In the genomic region with DNA sequence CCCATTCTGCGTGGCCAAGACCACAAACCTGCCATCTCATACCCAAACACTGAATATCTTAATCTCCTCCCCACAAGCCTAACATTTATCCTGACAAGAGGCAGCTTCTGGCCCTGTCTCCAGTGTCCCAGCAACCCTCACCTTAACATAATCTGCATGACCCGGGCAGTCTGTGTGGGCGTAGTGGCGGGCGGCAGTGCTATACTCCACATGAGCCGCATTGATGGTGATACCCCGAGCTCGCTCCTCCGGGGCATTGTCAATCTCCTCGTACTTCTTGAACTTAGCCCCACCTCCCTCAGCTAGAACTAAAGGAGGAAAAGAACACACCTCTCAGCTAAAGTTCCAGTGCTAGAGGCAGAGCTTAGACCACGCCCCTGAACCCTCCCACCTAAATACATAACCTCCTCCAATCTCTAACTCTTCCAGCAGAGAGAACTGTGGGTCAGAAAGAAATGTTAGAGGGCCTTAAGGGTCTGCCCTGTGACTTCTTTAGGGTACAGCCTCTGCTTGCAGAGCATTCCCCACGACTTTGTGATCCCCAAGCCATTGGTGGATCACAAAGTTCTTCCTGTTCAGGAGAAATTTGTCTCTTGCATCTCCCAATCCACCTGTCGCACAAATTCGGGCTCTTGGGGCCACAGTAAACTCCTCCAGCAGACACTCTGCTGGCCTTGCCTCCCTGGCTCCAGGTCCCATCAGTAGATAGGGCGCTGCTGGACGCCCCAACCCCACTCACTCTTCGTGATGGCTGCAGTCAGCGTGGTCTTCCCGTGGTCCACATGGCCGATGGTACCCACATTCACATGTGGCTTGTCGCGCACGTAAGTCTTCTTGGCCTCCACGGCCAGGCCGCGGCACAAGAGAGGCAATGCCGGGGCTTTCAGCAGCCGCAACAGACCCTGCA, we compare ENCODE assay signal across 1 cellular context.
TF ChIP-seq lines count a peak whose summit lies in the region.

No MANE protein-coding gene starts in this region.

TF ChIP-seq in K562, 482 proteins besides CTCF, POLR2A, EP300 and RAD21:
- TF ChIP-seq ZC3H8 (IDR thresholded peaks at IDR 0.05) (no peak), DIDO1 (tag; IDR thresholded peaks at IDR 0.05; ENCODE audit: low read depth) (no peak), JUN (IDR thresholded peaks at IDR 0.05; ENCODE audit: borderline replicate concordance, low read depth, low read length) (no peak), JUN (CRISPR knock-in tag; IDR thresholded peaks at IDR 0.05; ENCODE audit: borderline replicate concordance) (no peak), EGR1 (conservative IDR thresholded peaks at IDR 0.05) (peak; percentile 84), CBFA2T3 (IDR thresholded peaks at IDR 0.05) (peak; percentile 18; the same call in 1 of the 2 replicates), BRD4 (IDR thresholded peaks at IDR 0.05) (no peak), GTF2F1 (IDR thresholded peaks at IDR 0.05; ENCODE audit: low read depth, low read length) (no peak), KHSRP (IDR thresholded peaks at IDR 0.05) (no peak), TEAD4 (IDR thresholded peaks at IDR 0.05; ENCODE audit: low read length) (no peak), TEAD4 (CRISPR knock-in tag; IDR thresholded peaks at IDR 0.05; ENCODE audit: borderline replicate concordance) (no peak), MYC (IDR thresholded peaks at IDR 0.05; ENCODE audit: low read depth, low read length) (no peak), MYC (CRISPR knock-in tag; IDR thresholded peaks at IDR 0.05; ENCODE audit: borderline replicate concordance, low read depth) (0 out of 2 replicates have a peak, but pooled peaks have one; percentile 83), SLC30A9 (CRISPR knock-in tag; IDR thresholded peaks at IDR 0.05) (no peak), RFX1 (IDR thresholded peaks at IDR 0.05) (no peak), ZNF212 (CRISPR knock-in tag; IDR thresholded peaks at IDR 0.05) (no peak), PCBP1 (IDR thresholded peaks at IDR 0.05; ENCODE audit: low read depth, low read length, poor library complexity, severe bottlenecking) (no peak), FOXJ2 (tag; IDR thresholded peaks at IDR 0.05) (no peak), NCOA4 (IDR thresholded peaks at IDR 0.05; ENCODE audit: partially characterized antibody) (no peak), ZNF79 (CRISPR knock-in tag; IDR thresholded peaks at IDR 0.05; ENCODE audit: low read depth) (no peak)
- TF ChIP-seq, protein P1, sequence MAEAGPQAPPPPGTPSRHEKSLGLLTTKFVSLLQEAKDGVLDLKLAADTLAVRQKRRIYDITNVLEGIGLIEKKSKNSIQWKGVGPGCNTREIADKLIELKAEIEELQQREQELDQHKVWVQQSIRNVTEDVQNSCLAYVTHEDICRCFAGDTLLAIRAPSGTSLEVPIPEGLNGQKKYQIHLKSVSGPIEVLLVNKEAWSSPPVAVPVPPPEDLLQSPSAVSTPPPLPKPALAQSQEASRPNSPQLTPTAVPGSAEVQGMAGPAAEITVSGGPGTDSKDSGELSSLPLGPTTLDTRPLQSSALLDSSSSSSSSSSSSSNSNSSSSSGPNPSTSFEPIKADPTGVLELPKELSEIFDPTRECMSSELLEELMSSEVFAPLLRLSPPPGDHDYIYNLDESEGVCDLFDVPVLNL (CRISPR knock-in tag; IDR thresholded peaks at IDR 0.05; ENCODE audit: low read depth) = 0 out of 2 replicates have a peak, but pooled peaks have one; percentile 39
- TF ChIP-seq, protein P2, sequence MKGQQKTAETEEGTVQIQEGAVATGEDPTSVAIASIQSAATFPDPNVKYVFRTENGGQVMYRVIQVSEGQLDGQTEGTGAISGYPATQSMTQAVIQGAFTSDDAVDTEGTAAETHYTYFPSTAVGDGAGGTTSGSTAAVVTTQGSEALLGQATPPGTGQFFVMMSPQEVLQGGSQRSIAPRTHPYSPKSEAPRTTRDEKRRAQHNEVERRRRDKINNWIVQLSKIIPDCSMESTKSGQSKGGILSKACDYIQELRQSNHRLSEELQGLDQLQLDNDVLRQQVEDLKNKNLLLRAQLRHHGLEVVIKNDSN (CRISPR knock-in tag; IDR thresholded peaks at IDR 0.05) = no peak
- TF ChIP-seq, protein P3, sequence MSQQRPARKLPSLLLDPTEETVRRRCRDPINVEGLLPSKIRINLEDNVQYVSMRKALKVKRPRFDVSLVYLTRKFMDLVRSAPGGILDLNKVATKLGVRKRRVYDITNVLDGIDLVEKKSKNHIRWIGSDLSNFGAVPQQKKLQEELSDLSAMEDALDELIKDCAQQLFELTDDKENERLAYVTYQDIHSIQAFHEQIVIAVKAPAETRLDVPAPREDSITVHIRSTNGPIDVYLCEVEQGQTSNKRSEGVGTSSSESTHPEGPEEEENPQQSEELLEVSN (IDR thresholded peaks at IDR 0.05; ENCODE audit: borderline replicate concordance in 1 of 2, extremely low read depth in 1 of 2, insufficient read depth in 1 of 2, insufficient read length in 1 of 2, low read depth in 1 of 2, low read length in 1 of 2, poor library complexity in 1 of 2, severe bottlenecking in 1 of 2) = no peak
- TF ChIP-seq, protein P4, sequence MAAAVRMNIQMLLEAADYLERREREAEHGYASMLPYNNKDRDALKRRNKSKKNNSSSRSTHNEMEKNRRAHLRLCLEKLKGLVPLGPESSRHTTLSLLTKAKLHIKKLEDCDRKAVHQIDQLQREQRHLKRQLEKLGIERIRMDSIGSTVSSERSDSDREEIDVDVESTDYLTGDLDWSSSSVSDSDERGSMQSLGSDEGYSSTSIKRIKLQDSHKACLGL (CRISPR knock-in tag; IDR thresholded peaks at IDR 0.05; ENCODE audit: borderline replicate concordance, poor library complexity, severe bottlenecking) = no peak
- TF ChIP-seq, protein P5, sequence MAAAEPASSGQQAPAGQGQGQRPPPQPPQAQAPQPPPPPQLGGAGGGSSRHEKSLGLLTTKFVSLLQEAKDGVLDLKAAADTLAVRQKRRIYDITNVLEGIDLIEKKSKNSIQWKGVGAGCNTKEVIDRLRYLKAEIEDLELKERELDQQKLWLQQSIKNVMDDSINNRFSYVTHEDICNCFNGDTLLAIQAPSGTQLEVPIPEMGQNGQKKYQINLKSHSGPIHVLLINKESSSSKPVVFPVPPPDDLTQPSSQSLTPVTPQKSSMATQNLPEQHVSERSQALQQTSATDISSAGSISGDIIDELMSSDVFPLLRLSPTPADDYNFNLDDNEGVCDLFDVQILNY (CRISPR knock-in tag; IDR thresholded peaks at IDR 0.05) = peak; percentile 32; the same call in 1 of the 2 replicates
- TF ChIP-seq, protein P6, sequence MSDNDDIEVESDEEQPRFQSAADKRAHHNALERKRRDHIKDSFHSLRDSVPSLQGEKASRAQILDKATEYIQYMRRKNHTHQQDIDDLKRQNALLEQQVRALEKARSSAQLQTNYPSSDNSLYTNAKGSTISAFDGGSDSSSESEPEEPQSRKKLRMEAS (CRISPR knock-in tag; IDR thresholded peaks at IDR 0.05) = peak; percentile 62; the same call in 1 of the 2 replicates
- TF ChIP-seq, protein P7, sequence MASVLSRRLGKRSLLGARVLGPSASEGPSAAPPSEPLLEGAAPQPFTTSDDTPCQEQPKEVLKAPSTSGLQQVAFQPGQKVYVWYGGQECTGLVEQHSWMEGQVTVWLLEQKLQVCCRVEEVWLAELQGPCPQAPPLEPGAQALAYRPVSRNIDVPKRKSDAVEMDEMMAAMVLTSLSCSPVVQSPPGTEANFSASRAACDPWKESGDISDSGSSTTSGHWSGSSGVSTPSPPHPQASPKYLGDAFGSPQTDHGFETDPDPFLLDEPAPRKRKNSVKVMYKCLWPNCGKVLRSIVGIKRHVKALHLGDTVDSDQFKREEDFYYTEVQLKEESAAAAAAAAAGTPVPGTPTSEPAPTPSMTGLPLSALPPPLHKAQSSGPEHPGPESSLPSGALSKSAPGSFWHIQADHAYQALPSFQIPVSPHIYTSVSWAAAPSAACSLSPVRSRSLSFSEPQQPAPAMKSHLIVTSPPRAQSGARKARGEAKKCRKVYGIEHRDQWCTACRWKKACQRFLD (CRISPR knock-in tag; IDR thresholded peaks at IDR 0.05) = peak; percentile 13; the same call in 1 of the 2 replicates
- TF ChIP-seq, protein P8, sequence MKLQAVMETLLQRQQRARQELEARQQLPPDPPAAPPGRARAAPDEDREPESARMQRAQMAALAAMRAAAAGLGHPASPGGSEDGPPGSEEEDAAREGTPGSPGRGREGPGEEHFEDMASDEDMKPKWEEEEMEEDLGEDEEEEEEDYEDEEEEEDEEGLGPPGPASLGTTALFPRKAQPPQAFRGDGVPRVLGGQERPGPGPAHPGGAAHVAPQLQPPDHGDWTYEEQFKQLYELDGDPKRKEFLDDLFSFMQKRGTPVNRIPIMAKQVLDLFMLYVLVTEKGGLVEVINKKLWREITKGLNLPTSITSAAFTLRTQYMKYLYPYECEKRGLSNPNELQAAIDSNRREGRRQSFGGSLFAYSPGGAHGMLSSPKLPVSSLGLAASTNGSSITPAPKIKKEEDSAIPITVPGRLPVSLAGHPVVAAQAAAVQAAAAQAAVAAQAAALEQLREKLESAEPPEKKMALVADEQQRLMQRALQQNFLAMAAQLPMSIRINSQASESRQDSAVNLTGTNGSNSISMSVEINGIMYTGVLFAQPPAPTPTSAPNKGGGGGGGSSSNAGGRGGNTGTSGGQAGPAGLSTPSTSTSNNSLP (IDR thresholded peaks at IDR 0.05; ENCODE audit: borderline replicate concordance, low read depth, low read length) = no peak
